1 cellular context compared by ENCODE assay signal in the genomic region with DNA sequence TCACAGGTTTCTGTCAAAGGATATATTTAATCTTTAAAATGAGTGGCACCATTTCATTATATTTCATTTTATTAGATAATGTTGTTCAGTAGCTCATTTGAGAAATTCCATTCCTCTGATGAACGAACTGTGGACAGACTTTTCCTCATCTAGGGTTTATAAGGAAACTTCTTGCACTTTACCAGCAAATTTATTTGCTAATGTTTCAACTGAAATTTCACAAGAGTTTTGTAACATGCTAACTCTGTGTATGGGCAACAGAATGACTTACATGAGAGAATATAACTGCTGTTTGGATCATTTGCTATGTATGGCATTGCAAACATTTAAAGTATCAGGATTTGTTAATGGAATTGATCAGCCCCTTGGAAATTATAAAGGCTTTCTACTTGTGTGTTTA.
TF ChIP-seq lines count a peak whose summit lies in the region.

No MANE protein-coding gene starts in this region.

TF ChIP-seq in IMR-90, 13 proteins besides CTCF, POLR2A, EP300 and RAD21:
- 0 out of 2 replicates have a peak, but pooled peaks have one; percentile 20 for TF ChIP-seq CEBPB (IDR thresholded peaks at IDR 0.05; ENCODE audit: low read depth, low read length)
- no peak for TF ChIP-seq FOS (IDR thresholded peaks at IDR 0.05; ENCODE audit: low read depth, low read length)
